ENCODE assay signal across 8 cellular contexts in the genomic region with DNA sequence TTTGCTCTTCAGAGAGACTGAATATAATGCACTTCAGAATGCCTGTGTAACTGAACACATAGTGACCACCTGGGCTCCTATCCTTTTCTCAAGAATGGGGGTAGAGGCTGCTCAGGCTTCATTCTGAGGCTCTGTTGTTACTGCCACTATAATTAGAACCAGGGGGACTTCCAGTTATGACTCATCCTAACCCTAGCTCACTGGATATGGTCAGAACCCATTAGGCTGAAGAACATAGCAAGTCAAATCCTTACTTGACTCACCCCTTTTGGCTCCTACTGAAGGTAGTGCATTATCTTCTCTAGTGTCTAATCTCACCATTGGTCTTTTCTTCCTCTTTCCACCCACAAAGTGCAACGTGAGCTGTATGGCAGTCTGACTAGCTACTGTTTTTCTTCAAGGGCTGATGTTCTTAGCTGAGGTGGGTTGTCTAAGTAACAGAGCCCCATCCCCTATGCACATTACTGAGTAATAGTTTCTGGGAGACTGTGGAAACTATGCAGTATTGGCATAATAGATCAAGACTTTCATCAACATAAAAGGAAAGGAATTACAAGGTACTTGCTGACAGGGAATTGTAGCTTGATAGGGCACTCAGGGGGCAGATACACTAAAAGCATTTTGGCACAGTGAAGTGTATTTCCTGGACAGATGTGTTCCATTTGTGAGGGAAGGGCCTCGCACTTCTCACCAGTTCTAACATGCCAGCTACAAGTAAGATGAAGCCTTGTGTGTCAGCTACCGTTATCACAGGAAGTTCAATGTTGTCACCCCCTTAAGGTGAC.
A peak's percentile ranks its signal among the peaks of the same experiment; 100 is the strongest.
DNase-seq lines count a peak whose midpoint lies in the region; ATAC-seq and TF ChIP-seq lines count a peak whose summit lies in the region.

No MANE protein-coding gene starts in this region.

- CTCF ChIA-PET in T-cell (lab: Charles Lee) = no interaction called here

- TF ChIP-seq CTCF in left ventricle myocardium inferior (IDR thresholded peaks at IDR 0.05; ENCODE audit: borderline replicate concordance) = no peak

- peaks cover 0 to 3% (median 0%) of the 10 kb centered on the region in 3 donors for H3K9me3 Mint-ChIP-seq in T-cell
- H3K9me3 Mint-ChIP-seq in immature natural killer cell = no peaks in the 10 kb centered on the region

- H3K4me3 Mint-ChIP-seq in T-cell = no peak overlapping the region
- H3K4me3 Mint-ChIP-seq in immature natural killer cell = peak overlapping the region in 3 of 5 donors; percentile 6 to 35 (median 14)

- H3K27ac ChIP-seq in left ventricle myocardium inferior (replicated peaks) = no peak overlapping the region

- H3K27ac Mint-ChIP-seq in T-cell (no peak overlapping the region), immature natural killer cell (peak overlapping the region; percentile 65 to 87 (median 79))

- H3K36me3 ChIP-seq in left ventricle myocardium inferior = no peaks in the 10 kb centered on the region

- ATAC-seq in GM19395 (IDR thresholded peaks at IDR 0.05; ENCODE audit: unreplicated experiment) (peak; percentile 97), HG03378 (IDR thresholded peaks at IDR 0.05; ENCODE audit: unreplicated experiment) (peak; percentile 97), T-cell (replicated peaks in 1 of 4) (peak in 3 of 4 experiments; percentile 9 to 35 (median 19))

- H3K4me1 ChIP-seq in left ventricle myocardium inferior = no peaks in the 10 kb centered on the region

- no peaks in the 10 kb centered on the region for H3K9me3 ChIP-seq in left ventricle myocardium inferior (replicated peaks)

- POLR2A ChIA-PET in T-cell (lab: Charles Lee) = interaction anchor here in 1 of 2 donors (0.5 kb wide), 1 partner anchor 619 kb away, joined by 3 read pairs; no protein-coding TSS in a partner anchor

- no peak overlapping the region for H3K4me3 ChIP-seq in left ventricle myocardium inferior

- DNase-seq in EH (ENCODE audit: low read depth) (peak; percentile 71), T-cell (peak in 1 of 34 experiments; percentile 1), immature natural killer cell (peak; percentile 34 to 58 (median 42)), NCI-H510A treated with DMSO at 0.1 percent for 48 hours (lab: John Stamatoyannopoulos, UW) (no peak), amygdala (lab: John Stamatoyannopoulos, UW) (no peak), left ventricle myocardium inferior (no peak)

- intact Hi-C loops in left ventricle myocardium inferior (cut with micrococcal nuclease) = no loop called here

- H3K36me3 Mint-ChIP-seq in T-cell (no peaks in the 10 kb centered on the region), immature natural killer cell (no peaks in the 10 kb centered on the region)

- H3K27me3 Mint-ChIP-seq in T-cell = no peaks in the 10 kb centered on the region
- peaks cover 0 to 3% (median 3%) of the 10 kb centered on the region in 3 donors for H3K27me3 Mint-ChIP-seq in immature natural killer cell (ENCODE audit: low read depth in 3 of 3)

- no peaks in the 10 kb centered on the region for H3K4me1 Mint-ChIP-seq in T-cell
- H3K4me1 Mint-ChIP-seq in immature natural killer cell = peaks cover 25 to 35% of the 10 kb centered on the region in 2 donors

- H3K27me3 ChIP-seq in left ventricle myocardium inferior (ENCODE audit: low read depth) = no peaks in the 10 kb centered on the region

Comparison
In these comparisons a context has a peak if more than half of its experiments do, and no peak if none do; other contexts are left out.
1. DNase-seq: peak in EH (single experiment) and immature natural killer cell (3 of 3); none in NCI-H510A treated with DMSO at 0.1 percent for 48 hours (single experiment), amygdala (0 of 56) and left ventricle myocardium inferior (single experiment).
2. ATAC-seq: peak in every context shown above with its lines; median percentile 97 in GM19395; 97 in HG03378; 19 in T-cell.
3. H3K27ac Mint-ChIP-seq: peak in immature natural killer cell (6 of 6); none in T-cell (0 of 2).
4. H3K4me3 Mint-ChIP-seq: peak in immature natural killer cell (3 of 5); none in T-cell (0 of 3).